ENCODE assay signal across 2 cellular contexts in the genomic region with DNA sequence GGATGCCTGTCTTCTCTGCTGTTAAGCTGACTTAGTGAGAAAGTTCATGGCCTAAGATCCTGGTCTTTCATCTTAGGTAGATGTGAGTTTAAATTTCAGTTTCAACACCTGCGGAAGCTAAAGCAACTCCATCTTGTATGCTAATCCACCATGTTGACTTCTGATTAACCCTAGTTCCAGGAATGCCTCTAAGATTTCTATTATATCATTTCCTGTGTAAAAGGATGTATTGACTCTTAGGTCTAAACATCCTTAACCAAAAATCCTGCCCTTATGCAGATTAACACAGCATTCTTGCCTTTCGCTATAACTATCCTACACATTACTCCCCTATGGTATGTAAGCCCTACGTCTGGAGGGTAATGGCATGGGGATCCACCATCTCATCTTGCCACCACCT.
TF ChIP-seq lines count a peak whose summit lies in the region.

No MANE protein-coding gene starts in this region.

TF ChIP-seq in H1, 55 proteins besides CTCF, POLR2A, EP300 and RAD21 (continued from another document):
- TF ChIP-seq NANOG (IDR thresholded peaks at IDR 0.05; ENCODE audit: insufficient read depth, low read depth, low read length, poor library complexity, severe bottlenecking) (no peak), RBBP5 (IDR thresholded peaks at IDR 0.05; ENCODE audit: borderline replicate concordance, low read depth, low read length) (no peak), PHF8 (conservative IDR thresholded peaks at IDR 0.05; ENCODE audit: low read depth, low read length) (no peak)

TF ChIP-seq in SK-N-SH treated with all-trans-retinoic acid at 6 μM for 48 hours, 23 proteins besides CTCF, POLR2A, EP300 and RAD21 (continued from another document):
- TF ChIP-seq RARB (CRISPR knock-in tag; IDR thresholded peaks at IDR 0.05) (no peak), ZC3H10 (CRISPR knock-in tag; IDR thresholded peaks at IDR 0.05) (no peak), ARNTL (CRISPR knock-in tag; IDR thresholded peaks at IDR 0.05; ENCODE audit: borderline replicate concordance, low read depth) (no peak), PATZ1 (CRISPR knock-in tag; IDR thresholded peaks at IDR 0.05; ENCODE audit: borderline replicate concordance) (no peak), OSR1 (CRISPR knock-in tag; IDR thresholded peaks at IDR 0.05) (no peak), ZNF70 (CRISPR knock-in tag; IDR thresholded peaks at IDR 0.05) (no peak)
- TF ChIP-seq, protein P1, sequence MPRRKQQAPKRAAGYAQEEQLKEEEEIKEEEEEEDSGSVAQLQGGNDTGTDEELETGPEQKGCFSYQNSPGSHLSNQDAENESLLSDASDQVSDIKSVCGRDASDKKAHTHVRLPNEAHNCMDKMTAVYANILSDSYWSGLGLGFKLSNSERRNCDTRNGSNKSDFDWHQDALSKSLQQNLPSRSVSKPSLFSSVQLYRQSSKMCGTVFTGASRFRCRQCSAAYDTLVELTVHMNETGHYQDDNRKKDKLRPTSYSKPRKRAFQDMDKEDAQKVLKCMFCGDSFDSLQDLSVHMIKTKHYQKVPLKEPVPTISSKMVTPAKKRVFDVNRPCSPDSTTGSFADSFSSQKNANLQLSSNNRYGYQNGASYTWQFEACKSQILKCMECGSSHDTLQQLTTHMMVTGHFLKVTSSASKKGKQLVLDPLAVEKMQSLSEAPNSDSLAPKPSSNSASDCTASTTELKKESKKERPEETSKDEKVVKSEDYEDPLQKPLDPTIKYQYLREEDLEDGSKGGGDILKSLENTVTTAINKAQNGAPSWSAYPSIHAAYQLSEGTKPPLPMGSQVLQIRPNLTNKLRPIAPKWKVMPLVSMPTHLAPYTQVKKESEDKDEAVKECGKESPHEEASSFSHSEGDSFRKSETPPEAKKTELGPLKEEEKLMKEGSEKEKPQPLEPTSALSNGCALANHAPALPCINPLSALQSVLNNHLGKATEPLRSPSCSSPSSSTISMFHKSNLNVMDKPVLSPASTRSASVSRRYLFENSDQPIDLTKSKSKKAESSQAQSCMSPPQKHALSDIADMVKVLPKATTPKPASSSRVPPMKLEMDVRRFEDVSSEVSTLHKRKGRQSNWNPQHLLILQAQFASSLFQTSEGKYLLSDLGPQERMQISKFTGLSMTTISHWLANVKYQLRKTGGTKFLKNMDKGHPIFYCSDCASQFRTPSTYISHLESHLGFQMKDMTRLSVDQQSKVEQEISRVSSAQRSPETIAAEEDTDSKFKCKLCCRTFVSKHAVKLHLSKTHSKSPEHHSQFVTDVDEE (CRISPR knock-in tag; IDR thresholded peaks at IDR 0.05): no peak
- TF ChIP-seq, protein P2, sequence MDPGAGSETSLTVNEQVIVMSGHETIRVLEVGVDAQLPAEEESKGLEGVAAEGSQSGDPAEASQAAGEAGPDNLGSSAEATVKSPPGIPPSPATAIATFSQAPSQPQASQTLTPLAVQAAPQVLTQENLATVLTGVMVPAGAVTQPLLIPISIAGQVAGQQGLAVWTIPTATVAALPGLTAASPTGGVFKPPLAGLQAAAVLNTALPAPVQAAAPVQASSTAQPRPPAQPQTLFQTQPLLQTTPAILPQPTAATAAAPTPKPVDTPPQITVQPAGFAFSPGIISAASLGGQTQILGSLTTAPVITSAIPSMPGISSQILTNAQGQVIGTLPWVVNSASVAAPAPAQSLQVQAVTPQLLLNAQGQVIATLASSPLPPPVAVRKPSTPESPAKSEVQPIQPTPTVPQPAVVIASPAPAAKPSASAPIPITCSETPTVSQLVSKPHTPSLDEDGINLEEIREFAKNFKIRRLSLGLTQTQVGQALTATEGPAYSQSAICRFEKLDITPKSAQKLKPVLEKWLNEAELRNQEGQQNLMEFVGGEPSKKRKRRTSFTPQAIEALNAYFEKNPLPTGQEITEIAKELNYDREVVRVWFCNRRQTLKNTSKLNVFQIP (CRISPR knock-in tag; IDR thresholded peaks at IDR 0.05; ENCODE audit: borderline replicate concordance, low read depth): no peak
